ENCODE assay signal across 15 cellular contexts in genomic region chr1:66090863-66091457, GRCh38.
DNase-seq lines count a peak whose midpoint lies in the region; ATAC-seq and TF ChIP-seq lines count a peak whose summit lies in the region.
"Had no signal": no experiment of that assay in that cellular context is flagged by ENCODE, and none has a peak within 500 bp of the region (broad histone marks: within the 10 kb centered on the region; RNA-seq: fewer than 3 reads in every experiment).

No MANE protein-coding gene starts in this region.

- no peak for DNase-seq in stimulated activated naive CD8-positive, alpha-beta T cell treated with anti-CD3 and anti-CD28 coated beads, Interleukin-15, amount 100 ng/mL, for 72 hours
- no peak for DNase-seq in stimulated activated naive CD8-positive, alpha-beta T cell treated with anti-CD3 and anti-CD28 coated beads, Interleukin-15, Interleukin-2, amounts not matched to agents 100 U/mL and 50 U/mL, for 24 hours
- DNase-seq in RPMI8226 (peak; percentile 7), fibroblast of peridontal ligament (ENCODE audit: extremely low read depth) (peak; percentile 72)
- DNase-seq in stimulated activated effector memory CD8-positive, alpha-beta T cell treated with anti-CD3 and anti-CD28 coated beads, Interleukin-12 subunit alpha, Interleukin-12 subunit beta, amount 100 ng/mL, for 72 hours (ENCODE audit: low spot score in 2 of 2) = no peak
- DNase-seq: activated naive CD4-positive, alpha-beta T cell; NCI-H2081 treated with DMSO at 0.1 percent for 48 hours; NCI-H774; Peyer's patch; SW 1271 had no signal

- TF ChIP-seq EP300 in gastroesophageal sphincter (IDR thresholded peaks at IDR 0.05) = no peak

- WGBS in gastroesophageal sphincter (ENCODE audit: low coverage in 1 of 2), 2 donors = 70 to 72% methylated on average over 6 of the region's 6 CpGs

- TF ChIP-seq CTCF in gastroesophageal sphincter (IDR thresholded peaks at IDR 0.05) = no peak

- H3K4me3 Mint-ChIP-seq in stimulated activated naive CD8-positive, alpha-beta T cell treated with anti-CD3 and anti-CD28 coated beads, Interleukin-15, amount 100 ng/mL, for 72 hours = no peak overlapping the region
- no peak overlapping the region for H3K4me3 Mint-ChIP-seq in stimulated activated effector memory CD8-positive, alpha-beta T cell treated with anti-CD3 and anti-CD28 coated beads, Interleukin-12 subunit alpha, Interleukin-12 subunit beta, amount 100 ng/mL, for 72 hours
- H3K4me3 Mint-ChIP-seq: stimulated activated naive CD8-positive, alpha-beta T cell treated with anti-CD3 and anti-CD28 coated beads, Interleukin-15, Interleukin-2, amounts not matched to agents 100 ng/mL and 50 ng/mL, for 24 hours had no signal

- H3K9me3 ChIP-seq in gastroesophageal sphincter = no peaks in the 10 kb centered on the region
- H3K9me3 ChIP-seq: Peyer's patch, prostate gland had no signal

- H3K4me3 ChIP-seq in gastroesophageal sphincter = no peak overlapping the region
- H3K4me3 ChIP-seq: Peyer's patch, prostate gland had no signal

- no peaks in the 10 kb centered on the region for H3K4me1 ChIP-seq in gastroesophageal sphincter
- H3K4me1 ChIP-seq: Peyer's patch, prostate gland had no signal

- no peaks in the 10 kb centered on the region for H3K27me3 ChIP-seq in gastroesophageal sphincter
- H3K27me3 ChIP-seq: Peyer's patch had no signal

- H3K4me1 Mint-ChIP-seq in stimulated activated naive CD8-positive, alpha-beta T cell treated with anti-CD3 and anti-CD28 coated beads, Interleukin-15, amount 100 ng/mL, for 72 hours = peaks cover 6% of the 10 kb centered on the region
- H3K4me1 Mint-ChIP-seq in stimulated activated effector memory CD8-positive, alpha-beta T cell treated with anti-CD3 and anti-CD28 coated beads, Interleukin-12 subunit alpha, Interleukin-12 subunit beta, amount 100 ng/mL, for 72 hours = no peaks in the 10 kb centered on the region

- no peaks in the 10 kb centered on the region for H3K9me3 Mint-ChIP-seq in stimulated activated naive CD8-positive, alpha-beta T cell treated with anti-CD3 and anti-CD28 coated beads, Interleukin-15, amount 100 ng/mL, for 72 hours
- H3K9me3 Mint-ChIP-seq in stimulated activated effector memory CD8-positive, alpha-beta T cell treated with anti-CD3 and anti-CD28 coated beads, Interleukin-12 subunit alpha, Interleukin-12 subunit beta, amount 100 ng/mL, for 72 hours = no peaks in the 10 kb centered on the region
- H3K9me3 Mint-ChIP-seq: stimulated activated naive CD8-positive, alpha-beta T cell treated with anti-CD3 and anti-CD28 coated beads, Interleukin-15, Interleukin-2, amounts not matched to agents 100 ng/mL and 50 ng/mL, for 24 hours had no signal

- H3K27ac ChIP-seq in gastroesophageal sphincter = no peak overlapping the region
- H3K27ac ChIP-seq: Peyer's patch, prostate gland had no signal

- no peaks in the 10 kb centered on the region for H3K27me3 Mint-ChIP-seq in stimulated activated naive CD8-positive, alpha-beta T cell treated with anti-CD3 and anti-CD28 coated beads, Interleukin-15, amount 100 ng/mL, for 72 hours

- TF ChIP-seq POLR2A in gastroesophageal sphincter (IDR thresholded peaks at IDR 0.05) = no peak

- H3K36me3 Mint-ChIP-seq in stimulated activated effector memory CD8-positive, alpha-beta T cell treated with anti-CD3 and anti-CD28 coated beads, Interleukin-12 subunit alpha, Interleukin-12 subunit beta, amount 100 ng/mL, for 72 hours = no peaks in the 10 kb centered on the region

- ATAC-seq in stimulated activated naive CD8-positive, alpha-beta T cell treated with anti-CD3 and anti-CD28 coated beads, Interleukin-15, amount 100 ng/mL, for 72 hours = peak; percentile 78
- ATAC-seq in stimulated activated naive CD8-positive, alpha-beta T cell treated with anti-CD3 and anti-CD28 coated beads, Interleukin-15, Interleukin-2, amounts not matched to agents 100 U/mL and 50 U/mL, for 24 hours = no peak
- ATAC-seq in GM19324 (IDR thresholded peaks at IDR 0.05; ENCODE audit: low FRiP score, unreplicated experiment) (no peak), GM18519 (IDR thresholded peaks at IDR 0.05; ENCODE audit: low FRiP score, unreplicated experiment) (no peak), gastroesophageal sphincter (no peak)
- ATAC-seq in stimulated activated effector memory CD8-positive, alpha-beta T cell treated with anti-CD3 and anti-CD28 coated beads, Interleukin-12 subunit alpha, Interleukin-12 subunit beta, amount 100 ng/mL, for 72 hours = no peak

- H3K27ac Mint-ChIP-seq in stimulated activated naive CD8-positive, alpha-beta T cell treated with anti-CD3 and anti-CD28 coated beads, Interleukin-15, amount 100 ng/mL, for 72 hours = no peak overlapping the region
- H3K27ac Mint-ChIP-seq in stimulated activated effector memory CD8-positive, alpha-beta T cell treated with anti-CD3 and anti-CD28 coated beads, Interleukin-12 subunit alpha, Interleukin-12 subunit beta, amount 100 ng/mL, for 72 hours = no peak overlapping the region
- H3K27ac Mint-ChIP-seq: stimulated activated naive CD8-positive, alpha-beta T cell treated with anti-CD3 and anti-CD28 coated beads, Interleukin-15, Interleukin-2, amounts not matched to agents 100 ng/mL and 50 ng/mL, for 24 hours had no signal

- no peaks in the 10 kb centered on the region for H3K36me3 ChIP-seq in gastroesophageal sphincter
- H3K36me3 ChIP-seq: Peyer's patch, prostate gland had no signal

Comparison
In these comparisons a context has a peak if more than half of its experiments do, and no peak if none do; other contexts are left out.
1. DNase-seq: peak in RPMI8226 (single experiment) and fibroblast of peridontal ligament (single experiment); none in stimulated activated naive CD8-positive, alpha-beta T cell treated with anti-CD3 and anti-CD28 coated beads, Interleukin-15, amount 100 ng/mL, for 72 hours (0 of 2), stimulated activated naive CD8-positive, alpha-beta T cell treated with anti-CD3 and anti-CD28 coated beads, Interleukin-15, Interleukin-2, amounts not matched to agents 100 U/mL and 50 U/mL, for 24 hours (single experiment) and stimulated activated effector memory CD8-positive, alpha-beta T cell treated with anti-CD3 and anti-CD28 coated beads, Interleukin-12 subunit alpha, Interleukin-12 subunit beta, amount 100 ng/mL, for 72 hours (0 of 2).